In the genomic region with DNA sequence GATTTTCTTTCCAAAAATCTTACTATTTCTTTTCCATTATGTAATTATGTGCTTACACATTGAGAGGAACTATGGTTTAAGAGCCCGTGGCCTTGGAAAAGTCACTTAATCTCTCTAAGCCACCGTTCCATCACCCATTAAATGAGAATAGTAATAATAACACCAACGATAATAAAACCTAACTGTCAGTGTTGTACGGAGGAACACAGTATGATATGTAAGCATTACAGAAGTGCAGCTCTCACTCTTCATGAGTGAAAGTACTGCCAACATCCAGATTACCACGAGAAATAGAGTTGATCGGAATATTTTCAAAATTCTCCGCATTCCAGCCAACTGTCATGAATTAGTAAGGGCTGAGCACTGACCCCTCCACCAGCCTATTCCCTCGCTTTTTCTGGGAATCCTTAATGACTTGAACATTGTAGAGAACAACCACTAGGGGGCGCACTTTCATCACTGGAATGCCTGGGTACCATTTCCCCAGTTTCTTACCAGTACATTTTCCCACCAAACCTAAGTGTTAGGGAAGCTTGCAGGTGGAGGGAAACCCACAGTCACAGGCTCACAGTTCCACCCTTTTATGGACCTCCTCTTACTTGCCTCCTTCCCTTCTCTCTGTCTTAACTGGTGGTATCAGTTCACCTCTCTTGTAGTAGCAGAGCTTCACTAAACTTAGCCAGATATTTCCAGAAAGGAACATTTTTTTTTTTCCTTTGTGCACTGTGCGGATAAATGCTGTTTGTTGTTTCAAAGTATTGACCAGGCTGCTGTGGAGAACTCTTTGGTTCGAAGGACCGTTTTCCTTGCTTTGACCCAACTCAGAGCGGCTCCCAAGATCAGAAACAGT, we compare ENCODE assay signal across 8 cellular contexts.
A peak's percentile ranks its signal among the peaks of the same experiment; 100 is the strongest.
DNase-seq lines count a peak whose midpoint lies in the region; ATAC-seq, FAIRE-seq and TF ChIP-seq lines count a peak whose summit lies in the region.

No MANE protein-coding gene starts in this region.

- ATAC-seq in HG03378 (IDR thresholded peaks at IDR 0.05; ENCODE audit: unreplicated experiment) (no peak), HG03039 (IDR thresholded peaks at IDR 0.05; ENCODE audit: unreplicated experiment) (no peak)

- TF ChIP-seq CTCF in D721Med (IDR thresholded peaks at IDR 0.05; ENCODE audit: insufficient read depth, missing control alignments): peak; percentile 72

- peak; percentile 82 for FAIRE-seq in D721Med (lab: Jason Lieb, UNC)

- DNase-seq in D721Med (ENCODE audit: insufficient read length, low spot score) (no peak), HK-2 (ENCODE audit: unreplicated experiment) (peak; percentile 60), RPMI8226 (peak; percentile 33), amniotic stem cell (lab: John Stamatoyannopoulos, UW) (peak; percentile 31), islet precursor cell (peak; percentile 81)
- DNase-seq in stimulated activated CD8-positive, alpha-beta memory T cell treated with anti-CD3 and anti-CD28 coated beads, Interleukin-2, amount 100 ng/mL, for 1 hour (ENCODE audit: low read depth in 2 of 2): peak; percentile 16 to 26
